14 cellular contexts compared by ENCODE assay signal in genomic region chr10:2908851-2909630, GRCh38.
DNase-seq lines count a peak whose midpoint lies in the region; ATAC-seq and TF ChIP-seq lines count a peak whose summit lies in the region.
"Had no signal": no experiment of that assay in that cellular context is flagged by ENCODE, and none has a peak within 500 bp of the region (broad histone marks: within the 10 kb centered on the region; RNA-seq: fewer than 3 reads in every experiment).

No MANE protein-coding gene starts in this region.

- no peak overlapping the region for H3K27ac Mint-ChIP-seq in activated naive CD8-positive, alpha-beta T cell treated with anti-CD3 and anti-CD28 coated beads for 36 hours
- H3K27ac Mint-ChIP-seq: B cell had no signal

- no peaks in the 10 kb centered on the region for H3K36me3 Mint-ChIP-seq in activated naive CD8-positive, alpha-beta T cell treated with anti-CD3 and anti-CD28 coated beads for 36 hours

- ATAC-seq in omental fat pad (ENCODE audit: low FRiP score) = no peak
- ATAC-seq: pancreas had no signal

- H3K4me3 Mint-ChIP-seq in activated naive CD8-positive, alpha-beta T cell treated with anti-CD3 and anti-CD28 coated beads for 36 hours = no peak overlapping the region
- H3K4me3 Mint-ChIP-seq: B cell had no signal

- TF ChIP-seq CTCF in omental fat pad (IDR thresholded peaks at IDR 0.05) = no peak

- peaks cover 7% of the 10 kb centered on the region for H3K4me1 Mint-ChIP-seq in activated naive CD8-positive, alpha-beta T cell treated with anti-CD3 and anti-CD28 coated beads for 36 hours
- H3K4me1 Mint-ChIP-seq: B cell had no signal

- intact Hi-C loops in head of caudate nucleus (cut with DNase I) = no loop called here

- peak; percentile 13 for DNase-seq in stimulated activated CD4-positive, alpha-beta T cell treated with anti-CD3 and anti-CD28 coated beads, Interleukin-4, amount 100 ng/mL, for 1 hour
- no peak for DNase-seq in stimulated activated CD4-positive, alpha-beta T cell treated with anti-CD3 and anti-CD28 coated beads, Interleukin-4, amount 100 ng/mL, for 24 hours
- DNase-seq in NOMO-1 treated with dmso at 0.1 percent for 144 hours (lab: John Stamatoyannopoulos, UW; ENCODE audit: unreplicated experiment) (peak; percentile 4), NCI-H1092 (lab: John Stamatoyannopoulos, UW) (no peak), omental fat pad (ENCODE audit: low spot score) (no peak), head of caudate nucleus (no peak), GM03348 (ENCODE audit: low spot score) (no peak)
- DNase-seq in activated naive CD8-positive, alpha-beta T cell treated with anti-CD3 and anti-CD28 coated beads for 36 hours = peak; percentile 15
- DNase-seq: DMS79, HCEC 1CT, NCI-H748 treated with DMSO at 0.1 percent for 48 hours, pancreas, small intestine had no signal

- H3K9me3 Mint-ChIP-seq in activated naive CD8-positive, alpha-beta T cell treated with anti-CD3 and anti-CD28 coated beads for 36 hours = no peaks in the 10 kb centered on the region

- H3K27me3 Mint-ChIP-seq in activated naive CD8-positive, alpha-beta T cell treated with anti-CD3 and anti-CD28 coated beads for 36 hours = peaks cover 20% of the 10 kb centered on the region
- H3K27me3 Mint-ChIP-seq: B cell had no signal

Comparison
In these comparisons a context has a peak if more than half of its experiments do, and no peak if none do; other contexts are left out.
1. DNase-seq: peak in stimulated activated CD4-positive, alpha-beta T cell treated with anti-CD3 and anti-CD28 coated beads, Interleukin-4, amount 100 ng/mL, for 1 hour (single experiment), NOMO-1 treated with dmso at 0.1 percent for 144 hours (single experiment) and activated naive CD8-positive, alpha-beta T cell treated with anti-CD3 and anti-CD28 coated beads for 36 hours (single experiment); none in stimulated activated CD4-positive, alpha-beta T cell treated with anti-CD3 and anti-CD28 coated beads, Interleukin-4, amount 100 ng/mL, for 24 hours (single experiment), NCI-H1092 (single experiment), omental fat pad (single experiment), head of caudate nucleus (0 of 42) and GM03348 (single experiment).